In the genomic region with DNA sequence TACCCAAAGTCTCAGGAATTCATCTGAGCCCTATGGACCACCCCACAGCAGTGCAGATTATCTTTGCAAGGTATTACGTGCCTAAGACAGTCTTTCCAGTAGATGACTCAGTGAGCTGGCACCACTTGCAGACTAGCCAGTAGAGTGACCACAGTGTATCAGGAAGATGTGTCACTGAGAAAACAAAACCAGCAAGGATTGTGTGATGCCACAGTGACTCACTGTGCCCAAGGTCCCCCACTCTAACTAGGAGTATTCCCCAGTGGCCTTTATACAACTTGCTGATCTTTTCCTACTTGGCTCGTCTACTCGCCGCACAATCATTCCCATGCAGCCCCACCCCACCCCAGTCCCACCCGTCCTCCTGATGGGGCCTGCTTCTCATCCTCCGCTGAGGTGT, we compare ENCODE assay signal across 1 cellular context.
TF ChIP-seq lines count a peak whose summit lies in the region.

No MANE protein-coding gene starts in this region.

TF ChIP-seq in A549, 52 proteins besides CTCF, POLR2A, EP300 and RAD21 (continued from another document):
- TF ChIP-seq, protein P1, sequence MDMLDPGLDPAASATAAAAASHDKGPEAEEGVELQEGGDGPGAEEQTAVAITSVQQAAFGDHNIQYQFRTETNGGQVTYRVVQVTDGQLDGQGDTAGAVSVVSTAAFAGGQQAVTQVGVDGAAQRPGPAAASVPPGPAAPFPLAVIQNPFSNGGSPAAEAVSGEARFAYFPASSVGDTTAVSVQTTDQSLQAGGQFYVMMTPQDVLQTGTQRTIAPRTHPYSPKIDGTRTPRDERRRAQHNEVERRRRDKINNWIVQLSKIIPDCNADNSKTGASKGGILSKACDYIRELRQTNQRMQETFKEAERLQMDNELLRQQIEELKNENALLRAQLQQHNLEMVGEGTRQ (IDR thresholded peaks at IDR 0.05), result no peak
- TF ChIP-seq FOSL2 (IDR thresholded peaks at IDR 0.05), result peak; percentile 100
- peak; percentile 99 for TF ChIP-seq FOSL2 (CRISPR knock-in tag; IDR thresholded peaks at IDR 0.05)
- TF ChIP-seq, protein P2, sequence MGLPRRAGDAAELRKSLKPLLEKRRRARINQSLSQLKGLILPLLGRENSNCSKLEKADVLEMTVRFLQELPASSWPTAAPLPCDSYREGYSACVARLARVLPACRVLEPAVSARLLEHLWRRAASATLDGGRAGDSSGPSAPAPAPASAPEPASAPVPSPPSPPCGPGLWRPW (IDR thresholded peaks at IDR 0.05), result peak; percentile 34; the same call in 1 of the 2 replicates
- TF ChIP-seq, protein P3, sequence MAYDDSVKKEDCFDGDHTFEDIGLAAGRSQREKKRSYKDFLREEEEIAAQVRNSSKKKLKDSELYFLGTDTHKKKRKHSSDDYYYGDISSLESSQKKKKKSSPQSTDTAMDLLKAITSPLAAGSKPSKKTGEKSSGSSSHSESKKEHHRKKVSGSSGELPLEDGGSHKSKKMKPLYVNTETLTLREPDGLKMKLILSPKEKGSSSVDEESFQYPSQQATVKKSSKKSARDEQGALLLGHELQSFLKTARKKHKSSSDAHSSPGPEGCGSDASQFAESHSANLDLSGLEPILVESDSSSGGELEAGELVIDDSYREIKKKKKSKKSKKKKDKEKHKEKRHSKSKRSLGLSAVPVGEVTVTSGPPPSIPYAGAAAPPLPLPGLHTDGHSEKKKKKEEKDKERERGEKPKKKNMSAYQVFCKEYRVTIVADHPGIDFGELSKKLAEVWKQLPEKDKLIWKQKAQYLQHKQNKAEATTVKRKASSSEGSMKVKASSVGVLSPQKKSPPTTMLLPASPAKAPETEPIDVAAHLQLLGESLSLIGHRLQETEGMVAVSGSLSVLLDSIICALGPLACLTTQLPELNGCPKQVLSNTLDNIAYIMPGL (CRISPR knock-in tag; IDR thresholded peaks at IDR 0.05; ENCODE audit: borderline replicate concordance), result no peak
- TF ChIP-seq RNF2 (IDR thresholded peaks at IDR 0.05; ENCODE audit: borderline replicate concordance, low read depth), result no peak
- no peak for TF ChIP-seq ZNF302 (CRISPR knock-in tag; IDR thresholded peaks at IDR 0.05)
- no peak for TF ChIP-seq ZSCAN20 (CRISPR knock-in tag; IDR thresholded peaks at IDR 0.05)
- no peak for TF ChIP-seq CBX8 (IDR thresholded peaks at IDR 0.05)
- peak; percentile 100 for TF ChIP-seq JUNB (IDR thresholded peaks at IDR 0.05)
- TF ChIP-seq EHF (CRISPR knock-in tag; IDR thresholded peaks at IDR 0.05), result no peak
- TF ChIP-seq, protein P4, sequence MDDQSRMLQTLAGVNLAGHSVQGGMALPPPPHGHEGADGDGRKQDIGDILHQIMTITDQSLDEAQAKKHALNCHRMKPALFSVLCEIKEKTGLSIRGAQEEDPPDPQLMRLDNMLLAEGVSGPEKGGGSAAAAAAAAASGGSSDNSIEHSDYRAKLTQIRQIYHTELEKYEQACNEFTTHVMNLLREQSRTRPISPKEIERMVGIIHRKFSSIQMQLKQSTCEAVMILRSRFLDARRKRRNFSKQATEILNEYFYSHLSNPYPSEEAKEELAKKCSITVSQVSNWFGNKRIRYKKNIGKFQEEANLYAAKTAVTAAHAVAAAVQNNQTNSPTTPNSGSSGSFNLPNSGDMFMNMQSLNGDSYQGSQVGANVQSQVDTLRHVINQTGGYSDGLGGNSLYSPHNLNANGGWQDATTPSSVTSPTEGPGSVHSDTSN (IDR thresholded peaks at IDR 0.05), result peak; percentile 75
- no peak for TF ChIP-seq KDM5A (IDR thresholded peaks at IDR 0.05)
- peak; percentile 71 to 89 for TF ChIP-seq CEBPB (IDR thresholded peaks at IDR 0.05)
- no peak for TF ChIP-seq CHD2 (IDR thresholded peaks at IDR 0.05; ENCODE audit: low read length, partially characterized antibody)
- no peak for TF ChIP-seq KDM1A (IDR thresholded peaks at IDR 0.05; ENCODE audit: low read depth)
- TF ChIP-seq FOSB (CRISPR knock-in tag; IDR thresholded peaks at IDR 0.05), result no peak
- TF ChIP-seq GATA3 (IDR thresholded peaks at IDR 0.05; ENCODE audit: borderline replicate concordance), result peak; percentile 97
- no peak for TF ChIP-seq TFCP2L1 (CRISPR knock-in tag; IDR thresholded peaks at IDR 0.05)
- no peak for TF ChIP-seq HOXB5 (CRISPR knock-in tag; IDR thresholded peaks at IDR 0.05)
- TF ChIP-seq, protein P5, sequence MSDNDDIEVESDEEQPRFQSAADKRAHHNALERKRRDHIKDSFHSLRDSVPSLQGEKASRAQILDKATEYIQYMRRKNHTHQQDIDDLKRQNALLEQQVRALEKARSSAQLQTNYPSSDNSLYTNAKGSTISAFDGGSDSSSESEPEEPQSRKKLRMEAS (IDR thresholded peaks at IDR 0.05), result peak; percentile 91
- no peak for TF ChIP-seq PHF8 (IDR thresholded peaks at IDR 0.05; ENCODE audit: borderline replicate concordance, low read depth)
- TF ChIP-seq SMC3 (IDR thresholded peaks at IDR 0.05), result peak; percentile 87
- TF ChIP-seq FOXS1 (CRISPR knock-in tag; IDR thresholded peaks at IDR 0.05), result peak; percentile 87; the same call in 1 of the 2 replicates
- TF ChIP-seq ESRRA (IDR thresholded peaks at IDR 0.05; ENCODE audit: borderline replicate concordance, low read length), result no peak
- TF ChIP-seq TP53 (CRISPR knock-in tag; IDR thresholded peaks at IDR 0.05), result no peak
- TF ChIP-seq NFE2L2 (conservative IDR thresholded peaks at IDR 0.05; ENCODE audit: low read length), result no peak
- no peak for TF ChIP-seq RCOR1 (IDR thresholded peaks at IDR 0.05; ENCODE audit: low read depth, low read length)
- TF ChIP-seq SREBF2 (IDR thresholded peaks at IDR 0.05), result no peak
- TF ChIP-seq EHMT2 (IDR thresholded peaks at IDR 0.05; ENCODE audit: low read depth), result no peak
- TF ChIP-seq HOXB13 (CRISPR knock-in tag; IDR thresholded peaks at IDR 0.05; ENCODE audit: low read depth), result no peak
- TF ChIP-seq HEYL (CRISPR knock-in tag; IDR thresholded peaks at IDR 0.05), result no peak
- TF ChIP-seq RARB (CRISPR knock-in tag; IDR thresholded peaks at IDR 0.05), result no peak
- TF ChIP-seq, protein P6, sequence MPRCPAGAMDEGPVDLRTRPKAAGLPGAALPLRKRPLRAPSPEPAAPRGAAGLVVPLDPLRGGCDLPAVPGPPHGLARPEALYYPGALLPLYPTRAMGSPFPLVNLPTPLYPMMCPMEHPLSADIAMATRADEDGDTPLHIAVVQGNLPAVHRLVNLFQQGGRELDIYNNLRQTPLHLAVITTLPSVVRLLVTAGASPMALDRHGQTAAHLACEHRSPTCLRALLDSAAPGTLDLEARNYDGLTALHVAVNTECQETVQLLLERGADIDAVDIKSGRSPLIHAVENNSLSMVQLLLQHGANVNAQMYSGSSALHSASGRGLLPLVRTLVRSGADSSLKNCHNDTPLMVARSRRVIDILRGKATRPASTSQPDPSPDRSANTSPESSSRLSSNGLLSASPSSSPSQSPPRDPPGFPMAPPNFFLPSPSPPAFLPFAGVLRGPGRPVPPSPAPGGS (IDR thresholded peaks at IDR 0.05), result peak; percentile 94; the same call in 2 of the 3 replicates
- TF ChIP-seq BHLHE40 (IDR thresholded peaks at IDR 0.05; ENCODE audit: low read depth, low read length), result no peak
- TF ChIP-seq, protein P7, sequence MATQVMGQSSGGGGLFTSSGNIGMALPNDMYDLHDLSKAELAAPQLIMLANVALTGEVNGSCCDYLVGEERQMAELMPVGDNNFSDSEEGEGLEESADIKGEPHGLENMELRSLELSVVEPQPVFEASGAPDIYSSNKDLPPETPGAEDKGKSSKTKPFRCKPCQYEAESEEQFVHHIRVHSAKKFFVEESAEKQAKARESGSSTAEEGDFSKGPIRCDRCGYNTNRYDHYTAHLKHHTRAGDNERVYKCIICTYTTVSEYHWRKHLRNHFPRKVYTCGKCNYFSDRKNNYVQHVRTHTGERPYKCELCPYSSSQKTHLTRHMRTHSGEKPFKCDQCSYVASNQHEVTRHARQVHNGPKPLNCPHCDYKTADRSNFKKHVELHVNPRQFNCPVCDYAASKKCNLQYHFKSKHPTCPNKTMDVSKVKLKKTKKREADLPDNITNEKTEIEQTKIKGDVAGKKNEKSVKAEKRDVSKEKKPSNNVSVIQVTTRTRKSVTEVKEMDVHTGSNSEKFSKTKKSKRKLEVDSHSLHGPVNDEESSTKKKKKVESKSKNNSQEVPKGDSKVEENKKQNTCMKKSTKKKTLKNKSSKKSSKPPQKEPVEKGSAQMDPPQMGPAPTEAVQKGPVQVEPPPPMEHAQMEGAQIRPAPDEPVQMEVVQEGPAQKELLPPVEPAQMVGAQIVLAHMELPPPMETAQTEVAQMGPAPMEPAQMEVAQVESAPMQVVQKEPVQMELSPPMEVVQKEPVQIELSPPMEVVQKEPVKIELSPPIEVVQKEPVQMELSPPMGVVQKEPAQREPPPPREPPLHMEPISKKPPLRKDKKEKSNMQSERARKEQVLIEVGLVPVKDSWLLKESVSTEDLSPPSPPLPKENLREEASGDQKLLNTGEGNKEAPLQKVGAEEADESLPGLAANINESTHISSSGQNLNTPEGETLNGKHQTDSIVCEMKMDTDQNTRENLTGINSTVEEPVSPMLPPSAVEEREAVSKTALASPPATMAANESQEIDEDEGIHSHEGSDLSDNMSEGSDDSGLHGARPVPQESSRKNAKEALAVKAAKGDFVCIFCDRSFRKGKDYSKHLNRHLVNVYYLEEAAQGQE (IDR thresholded peaks at IDR 0.05), result no peak
- TF ChIP-seq JUN (IDR thresholded peaks at IDR 0.05), result peak; percentile 96 to 97; a peak in 4 of 5 replicates
- no peak for TF ChIP-seq HDAC2 (IDR thresholded peaks at IDR 0.05)
- TF ChIP-seq, protein P8, sequence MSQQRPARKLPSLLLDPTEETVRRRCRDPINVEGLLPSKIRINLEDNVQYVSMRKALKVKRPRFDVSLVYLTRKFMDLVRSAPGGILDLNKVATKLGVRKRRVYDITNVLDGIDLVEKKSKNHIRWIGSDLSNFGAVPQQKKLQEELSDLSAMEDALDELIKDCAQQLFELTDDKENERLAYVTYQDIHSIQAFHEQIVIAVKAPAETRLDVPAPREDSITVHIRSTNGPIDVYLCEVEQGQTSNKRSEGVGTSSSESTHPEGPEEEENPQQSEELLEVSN (IDR thresholded peaks at IDR 0.05; ENCODE audit: borderline replicate concordance, low read depth), result no peak
- TF ChIP-seq, protein P9, sequence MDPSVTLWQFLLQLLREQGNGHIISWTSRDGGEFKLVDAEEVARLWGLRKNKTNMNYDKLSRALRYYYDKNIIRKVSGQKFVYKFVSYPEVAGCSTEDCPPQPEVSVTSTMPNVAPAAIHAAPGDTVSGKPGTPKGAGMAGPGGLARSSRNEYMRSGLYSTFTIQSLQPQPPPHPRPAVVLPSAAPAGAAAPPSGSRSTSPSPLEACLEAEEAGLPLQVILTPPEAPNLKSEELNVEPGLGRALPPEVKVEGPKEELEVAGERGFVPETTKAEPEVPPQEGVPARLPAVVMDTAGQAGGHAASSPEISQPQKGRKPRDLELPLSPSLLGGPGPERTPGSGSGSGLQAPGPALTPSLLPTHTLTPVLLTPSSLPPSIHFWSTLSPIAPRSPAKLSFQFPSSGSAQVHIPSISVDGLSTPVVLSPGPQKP (IDR thresholded peaks at IDR 0.05; ENCODE audit: low read depth, low read length), result no peak
- no peak for TF ChIP-seq CBX2 (IDR thresholded peaks at IDR 0.05; ENCODE audit: borderline replicate concordance, low read depth)
- TF ChIP-seq HOXA7 (CRISPR knock-in tag; IDR thresholded peaks at IDR 0.05), result no peak
- TF ChIP-seq CHD4 (IDR thresholded peaks at IDR 0.05; ENCODE audit: borderline replicate concordance), result no peak
- no peak for TF ChIP-seq NR3C1 (IDR thresholded peaks at IDR 0.05)
TF ChIP-seq in A549: peak in this region for 12.
